In the genomic region with DNA sequence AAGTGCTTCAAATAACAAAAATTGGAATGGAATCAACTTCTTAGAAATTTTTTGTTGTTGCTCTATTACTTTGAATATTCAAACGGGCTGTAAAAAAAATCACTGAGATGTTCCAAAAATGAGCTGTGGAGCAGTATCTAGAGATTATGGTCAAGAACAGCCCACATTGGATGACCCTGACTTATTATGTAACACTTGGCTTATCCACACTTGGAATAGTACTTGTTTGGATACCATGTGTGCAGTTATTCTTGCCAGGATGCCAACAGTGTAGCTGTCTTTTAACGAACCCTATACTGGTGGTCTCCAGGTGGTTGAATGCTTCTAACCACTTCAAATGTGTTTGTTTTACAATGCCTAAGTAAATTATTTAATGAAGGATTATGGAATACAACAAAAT, we compare ENCODE assay signal across 15 cellular contexts.
DNase-seq lines count a peak whose midpoint lies in the region; ATAC-seq, FAIRE-seq and TF ChIP-seq lines count a peak whose summit lies in the region.
"Had no signal": no experiment of that assay in that cellular context is flagged by ENCODE, and none has a peak within 500 bp of the region (broad histone marks: within the 10 kb centered on the region; RNA-seq: fewer than 3 reads in every experiment).

No MANE protein-coding gene starts in this region.

- H3K27me3 Mint-ChIP-seq in astrocyte (ENCODE audit: low read depth, unreplicated experiment), result no peaks in the 10 kb centered on the region
- no peaks in the 10 kb centered on the region for H3K27me3 Mint-ChIP-seq in activated CD4-positive, alpha-beta memory T cell treated with anti-CD3 and anti-CD28 coated beads, Interleukin-2, amount 10 ng/mL, durations not matched to agents 7 days and 5 days

- FAIRE-seq in astrocyte (lab: Jason Lieb, UNC), result no peak
- FAIRE-seq: H54, RCC 7860 had no signal

- H3K4me3 ChIP-seq in AG10803 (ENCODE audit: low read length), result no peak overlapping the region
- H3K4me3 ChIP-seq in astrocyte (ENCODE audit: insufficient read depth, low read depth, low read length), result no peak overlapping the region
- H3K4me3 ChIP-seq in heart right ventricle, result no peak overlapping the region

- H3K9me3 ChIP-seq in astrocyte (ENCODE audit: insufficient read depth, low read depth, low read length) (no peaks in the 10 kb centered on the region), heart right ventricle (no peaks in the 10 kb centered on the region)
- H3K9me3 ChIP-seq: BE2C had no signal

- no peak overlapping the region for H3K27ac ChIP-seq in astrocyte (ENCODE audit: low read depth, low read length)
- H3K27ac ChIP-seq in heart right ventricle, result no peak overlapping the region

- in situ Hi-C loops in G401 (cut with HindIII; ENCODE audit: low sequenced_read_pairs), result no loop called here

- H3K27me3 ChIP-seq in astrocyte (ENCODE audit: insufficient read depth, low read length), result no peaks in the 10 kb centered on the region
- no peaks in the 10 kb centered on the region for H3K27me3 ChIP-seq in heart right ventricle

- peak; percentile 53 for DNase-seq in AG10803 (ENCODE audit: low read depth)
- peak; percentile 92 for DNase-seq in G401 (ENCODE audit: low spot score)
- DNase-seq in astrocyte (ENCODE audit: low read depth), result peak; percentile 40
- DNase-seq in heart right ventricle, result no peak
- no peak for DNase-seq in HuH-7.5 (ENCODE audit: low spot score)
- DNase-seq in activated CD4-positive, alpha-beta memory T cell treated with anti-CD3 and anti-CD28 coated beads, Interleukin-2, amount 10 ng/mL, durations not matched to agents 7 days and 5 days, result no peak
- DNase-seq in COLO668 (lab: John Stamatoyannopoulos, UW; ENCODE audit: unreplicated experiment), result no peak
- DNase-seq: BE2C; CD8-positive, alpha-beta memory T cell; NCI-H187 treated with DMSO at 0.1 percent for 48 hours; NCI-H2171 treated with DMSO at 0.1 percent for 48 hours; NCI-H510A; SIG-M5 had no signal

- intact Hi-C loops in heart right ventricle (cut with DNase I), result no loop called here

- no peak overlapping the region for H3K4me2 ChIP-seq in astrocyte (ENCODE audit: low read length)

- no peak for TF ChIP-seq CTCF in AG10803 (conservative IDR thresholded peaks at IDR 0.05; ENCODE audit: low read length)
- TF ChIP-seq CTCF in astrocyte (IDR thresholded peaks at IDR 0.05; ENCODE audit: insufficient read depth, low read depth, low read length), result no peak
- TF ChIP-seq CTCF in heart right ventricle (IDR thresholded peaks at IDR 0.05), result no peak

- ATAC-seq in heart right ventricle, result peak in 6 of 8 donors; percentile 45 to 86 (median 78)

- no peak overlapping the region for H3K9ac ChIP-seq in astrocyte (ENCODE audit: low read length)

- H3K27ac Mint-ChIP-seq in astrocyte (ENCODE audit: unreplicated experiment), result no peak overlapping the region
- no peak overlapping the region for H3K27ac Mint-ChIP-seq in activated CD4-positive, alpha-beta memory T cell treated with anti-CD3 and anti-CD28 coated beads, Interleukin-2, amount 10 ng/mL, durations not matched to agents 7 days and 5 days

- CTCF ChIA-PET in activated CD4-positive, alpha-beta memory T cell treated with anti-CD3 and anti-CD28 coated beads, Interleukin-2, amount 10 ng/mL, durations not matched to agents 7 days and 5 days (lab: Charles Lee), result no interaction called here

- 21 to 24% methylated on average over 2 of the region's 2 CpGs for WGBS in heart right ventricle, 2 donors

- no peak overlapping the region for H2AFZ ChIP-seq in astrocyte (ENCODE audit: low read depth, low read length)

- H3K36me3 ChIP-seq in astrocyte (ENCODE audit: insufficient read depth, low read length) (no peaks in the 10 kb centered on the region), heart right ventricle (no peaks in the 10 kb centered on the region)
- H3K36me3 ChIP-seq: BE2C had no signal

- H3K4me1 ChIP-seq in astrocyte (ENCODE audit: insufficient read depth, low read length), result peaks cover 9% of the 10 kb centered on the region
- peaks cover 0 to 41% (median 16%) of the 10 kb centered on the region in 9 donors for H3K4me1 ChIP-seq in heart right ventricle
- H3K4me1 ChIP-seq: BE2C had no signal

- H3K4me3 Mint-ChIP-seq in astrocyte (ENCODE audit: unreplicated experiment), result no peak overlapping the region
- no peak overlapping the region for H3K4me3 Mint-ChIP-seq in activated CD4-positive, alpha-beta memory T cell treated with anti-CD3 and anti-CD28 coated beads, Interleukin-2, amount 10 ng/mL, durations not matched to agents 7 days and 5 days
- H3K4me3 Mint-ChIP-seq: CD8-positive, alpha-beta memory T cell had no signal

- no peaks in the 10 kb centered on the region for H3K79me2 ChIP-seq in astrocyte (ENCODE audit: insufficient read depth, low read length)

- peaks cover 40% of the 10 kb centered on the region for H3K4me1 Mint-ChIP-seq in astrocyte (ENCODE audit: low read depth, unreplicated experiment)
- peaks cover 26% of the 10 kb centered on the region for H3K4me1 Mint-ChIP-seq in activated CD4-positive, alpha-beta memory T cell treated with anti-CD3 and anti-CD28 coated beads, Interleukin-2, amount 10 ng/mL, durations not matched to agents 7 days and 5 days

- H3K9me3 Mint-ChIP-seq in astrocyte (ENCODE audit: unreplicated experiment), result no peaks in the 10 kb centered on the region
- H3K9me3 Mint-ChIP-seq in activated CD4-positive, alpha-beta memory T cell treated with anti-CD3 and anti-CD28 coated beads, Interleukin-2, amount 10 ng/mL, durations not matched to agents 7 days and 5 days, result no peaks in the 10 kb centered on the region

- H4K20me1 ChIP-seq in astrocyte (ENCODE audit: insufficient read depth, low read length), result no peaks in the 10 kb centered on the region

- H3K36me3 Mint-ChIP-seq in astrocyte (ENCODE audit: low read depth, unreplicated experiment), result no peaks in the 10 kb centered on the region
- no peaks in the 10 kb centered on the region for H3K36me3 Mint-ChIP-seq in activated CD4-positive, alpha-beta memory T cell treated with anti-CD3 and anti-CD28 coated beads, Interleukin-2, amount 10 ng/mL, durations not matched to agents 7 days and 5 days (ENCODE audit: low read depth)

- POLR2A ChIA-PET in activated CD4-positive, alpha-beta memory T cell treated with anti-CD3 and anti-CD28 coated beads, Interleukin-2, amount 10 ng/mL, durations not matched to agents 7 days and 5 days (lab: Charles Lee), result no interaction called here

Comparison
In these comparisons a context has a peak if more than half of its experiments do, and no peak if none do; other contexts are left out.
1. DNase-seq: peak in AG10803 (single experiment), G401 (single experiment) and astrocyte (single experiment); none in heart right ventricle (0 of 2), HuH-7.5 (single experiment), activated CD4-positive, alpha-beta memory T cell treated with anti-CD3 and anti-CD28 coated beads, Interleukin-2, amount 10 ng/mL, durations not matched to agents 7 days and 5 days (single experiment) and COLO668 (single experiment).